ENCODE assay signal across 8 cellular contexts in the genomic region with DNA sequence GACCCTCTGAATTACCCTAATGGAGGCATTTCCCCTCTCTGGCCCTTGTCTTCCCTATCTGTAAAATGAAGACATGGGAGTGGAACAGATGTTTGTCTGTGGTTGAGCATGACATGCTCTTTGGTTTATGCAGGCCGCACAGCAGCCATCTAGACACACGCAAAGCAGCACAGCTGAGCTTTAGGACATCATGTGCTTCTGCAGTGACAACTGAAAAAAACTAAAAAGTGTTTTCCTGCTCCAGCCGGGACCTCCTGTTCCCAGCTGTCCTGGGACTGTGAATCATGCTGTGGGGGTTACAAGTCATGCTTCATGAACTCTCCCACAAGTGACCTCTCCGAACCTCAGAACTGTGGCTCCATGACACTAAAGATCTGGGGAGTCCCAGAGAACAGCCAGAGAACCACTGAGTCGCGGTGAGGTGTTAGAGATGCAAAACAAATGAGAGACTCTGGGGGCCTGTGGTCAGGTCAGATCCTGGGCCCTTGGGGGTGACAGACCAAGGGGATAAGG. TPM values are rescaled to one million over a fixed set of nuclear protein-coding genes. Genes with fewer than 3 reads are reported as not detected.
DNase-seq lines count a peak whose midpoint lies in the region; ATAC-seq and TF ChIP-seq lines count a peak whose summit lies in the region.

No MANE protein-coding gene starts in this region.

- peaks cover 14% of the 10 kb centered on the region for H3K36me3 Mint-ChIP-seq in Caco-2 (ENCODE audit: insufficient read depth, unreplicated experiment)
- H3K36me3 Mint-ChIP-seq in activated naive CD4-positive, alpha-beta T cell treated with anti-CD3 and anti-CD28 coated beads, Interleukin-2, amount 50 U/mL, for 72 hours: peaks cover 18 to 38% of the 10 kb centered on the region in 2 donors

- H3K27me3 ChIP-seq in Caco-2 (replicated peaks; ENCODE audit: control insufficient read depth, insufficient read depth, low read length): no peaks in the 10 kb centered on the region
- no peaks in the 10 kb centered on the region for H3K27me3 ChIP-seq in kidney epithelial cell (ENCODE audit: control insufficient read depth, insufficient read depth, low read length)
- no peaks in the 10 kb centered on the region for H3K27me3 ChIP-seq in thymus (ENCODE audit: control insufficient read depth, insufficient read depth)

- peak overlapping the region; percentile 90 for H3K27ac ChIP-seq in thymus (ENCODE audit: low read depth)

- BruUV-seq in Caco-2 (replicated peaks; lab: Mats Ljungman, UMichigan): no TSS peak

- peak overlapping the region; percentile 91 for H3K4me3 Mint-ChIP-seq in Caco-2 (ENCODE audit: unreplicated experiment)

- CTCF ChIA-PET in Caco-2 (lab: Charles Lee): interaction anchor here (0.6 to 2.4 kb wide), 3 partner anchors 22 to 807 kb away, joined by 3 to 18 read pairs (median 10); a partner anchor contains a TSS

- WGBS in thymus: 42% methylated on average over 6 of the region's 6 CpGs

- H3K27me3 Mint-ChIP-seq in Caco-2 (ENCODE audit: insufficient read depth, unreplicated experiment): no peaks in the 10 kb centered on the region

- POLR2A ChIA-PET in Caco-2 (lab: Charles Lee): no interaction called here

- no peak for DNase-seq in Caco-2
- DNase-seq in activated naive CD4-positive, alpha-beta T cell treated with anti-CD3 and anti-CD28 coated beads, Interleukin-2, amount 50 U/mL, for 72 hours (ENCODE audit: low spot score in 2 of 2): peak in 1 of 2 donors; percentile 83
- DNase-seq in kidney epithelial cell (ENCODE audit: low read depth): peak; percentile 71
- DNase-seq in cortex of kidney (lab: John Stamatoyannopoulos, UW): no peak
- DNase-seq in NCI-H1930 (lab: John Stamatoyannopoulos, UW): no peak

- intact Hi-C loops in Caco-2 (cut with micrococcal nuclease; ENCODE audit: unreplicated experiment): no loop called here

- H3K4me1 ChIP-seq in Caco-2 (peaks cover 43% of the 10 kb centered on the region), thymus (ENCODE audit: control insufficient read depth, insufficient read depth, low read length) (peaks cover 44% of the 10 kb centered on the region)

- H3K36me3 ChIP-seq in Caco-2 (ENCODE audit: control insufficient read depth, insufficient read depth, low read length): no peaks in the 10 kb centered on the region
- H3K36me3 ChIP-seq in kidney epithelial cell (ENCODE audit: control insufficient read depth, insufficient read depth, low read length): no peaks in the 10 kb centered on the region
- no peaks in the 10 kb centered on the region for H3K36me3 ChIP-seq in thymus (ENCODE audit: control insufficient read depth, insufficient read depth)

- no peak for TF ChIP-seq CTCF in Caco-2 (IDR thresholded peaks at IDR 0.05; ENCODE audit: insufficient read depth in 1 of 2, low read depth in 1 of 2, low read length in 1 of 2, severe bottlenecking in 1 of 2, unreplicated experiment in 1 of 2)
- TF ChIP-seq CTCF in kidney epithelial cell (IDR thresholded peaks at IDR 0.05; ENCODE audit: insufficient read depth, low read length, poor library complexity, severe bottlenecking): no peak

- peaks cover 32% of the 10 kb centered on the region for H3K4me1 Mint-ChIP-seq in Caco-2 (ENCODE audit: low read depth, unreplicated experiment)

- ATAC-seq in GM19463 (IDR thresholded peaks at IDR 0.05; ENCODE audit: unreplicated experiment) (peak; percentile 53), HG03460 (IDR thresholded peaks at IDR 0.05; ENCODE audit: unreplicated experiment) (peak; percentile 47)
- peak; percentile 27 to 70 for ATAC-seq in activated naive CD4-positive, alpha-beta T cell treated with anti-CD3 and anti-CD28 coated beads, Interleukin-2, amount 50 U/mL, for 72 hours

- H3K27ac Mint-ChIP-seq in Caco-2 (ENCODE audit: unreplicated experiment): no peak overlapping the region
- peak overlapping the region; percentile 90 to 93 for H3K27ac Mint-ChIP-seq in activated naive CD4-positive, alpha-beta T cell treated with anti-CD3 and anti-CD28 coated beads, Interleukin-2, amount 50 U/mL, for 72 hours

- H3K4me3 ChIP-seq in Caco-2 (ENCODE audit: low read depth, low read length) (no peak overlapping the region), kidney epithelial cell (ENCODE audit: low read depth, low read length) (peak overlapping the region; percentile 56), thymus (ENCODE audit: low read length) (peak overlapping the region; percentile 74)

- H3K9me3 Mint-ChIP-seq in Caco-2 (ENCODE audit: unreplicated experiment): no peaks in the 10 kb centered on the region
- no peaks in the 10 kb centered on the region for H3K9me3 Mint-ChIP-seq in activated naive CD4-positive, alpha-beta T cell treated with anti-CD3 and anti-CD28 coated beads, Interleukin-2, amount 50 U/mL, for 72 hours

- H3K9me3 ChIP-seq in Caco-2 (no peaks in the 10 kb centered on the region), thymus (ENCODE audit: control insufficient read depth) (no peaks in the 10 kb centered on the region)

RNA-seq across cellular contexts. Expression of a gene that starts 1.7 kb away (rescaled TPM):
- 19.2 and 19.4 TPM in 2 replicates for total RNA-seq in Caco-2 (2022)
- 10 to 100 TPM; 27.1 to 33.0 TPM for total RNA-seq in activated naive CD4-positive, alpha-beta T cell treated with anti-CD3 and anti-CD28 coated beads, Interleukin-2, amount 50 U/mL, for 72 hours
- 9.7 and 9.8 TPM in 2 replicates for total RNA-seq in kidney epithelial cell
- polyA plus RNA-seq in thymus: 30.1 TPM

RNA-seq across cellular contexts. Expression of a gene that starts 21.4 kb away (rescaled TPM):
- total RNA-seq in Caco-2 (2022) (55.8 and 62.2 TPM in 2 replicates), kidney epithelial cell (40.3 and 54.0 TPM in 2 replicates)
- 10 to 100 TPM; 44.0 to 56.4 TPM for total RNA-seq in activated naive CD4-positive, alpha-beta T cell treated with anti-CD3 and anti-CD28 coated beads, Interleukin-2, amount 50 U/mL, for 72 hours
- polyA plus RNA-seq in thymus: 30.5 TPM
